Comparison of ENCODE assay signal across 9 cellular contexts in the genomic region with DNA sequence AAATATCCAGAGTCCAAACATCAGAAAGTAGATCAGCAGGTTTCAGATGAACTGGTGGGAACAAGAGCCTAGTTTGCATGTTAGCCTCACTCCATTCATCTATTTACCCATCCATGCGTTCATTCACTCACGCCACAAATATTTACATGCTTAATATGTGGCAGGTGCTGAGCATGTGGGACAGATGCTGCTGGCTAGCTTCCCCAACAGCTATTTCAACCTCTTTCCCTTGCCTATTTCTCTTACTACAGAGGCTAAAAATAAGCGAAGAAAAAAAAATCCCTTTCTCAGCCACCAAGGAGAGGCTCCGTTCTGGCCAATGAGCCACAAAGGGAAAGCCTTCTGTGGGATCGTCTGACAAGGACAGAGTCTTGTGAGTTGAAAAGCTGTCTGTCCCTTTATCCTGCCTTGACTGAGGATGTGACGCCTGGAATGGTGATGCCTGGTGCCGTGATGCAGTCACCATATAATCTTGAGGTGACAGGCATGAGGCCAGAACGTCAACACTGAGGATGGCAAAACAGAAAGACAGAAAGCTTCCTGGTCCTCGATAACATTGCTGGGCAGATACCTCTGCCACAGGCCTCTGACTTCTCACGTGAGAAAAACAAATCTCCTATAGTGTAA.
A peak's percentile ranks its signal among the peaks of the same experiment; 100 is the strongest.
DNase-seq lines count a peak whose midpoint lies in the region; ATAC-seq and TF ChIP-seq lines count a peak whose summit lies in the region.
"Had no signal": no experiment of that assay in that cellular context is flagged by ENCODE, and none has a peak within 500 bp of the region (broad histone marks: within the 10 kb centered on the region; RNA-seq: fewer than 3 reads in every experiment).

No MANE protein-coding gene starts in this region.

- H3K27ac ChIP-seq in esophagus squamous epithelium: no peak overlapping the region
- H3K27ac ChIP-seq in spleen: no peak overlapping the region
- H3K27ac ChIP-seq: epithelial cell of prostate had no signal

- 66 to 79% methylated on average over 10 of the region's 10 CpGs for WGBS in esophagus squamous epithelium, 2 donors
- 80 to 87% (median 82%) methylated on average over 10 of the region's 10 CpGs for WGBS in spleen, 5 donors

- no peaks in the 10 kb centered on the region for H3K9me3 Mint-ChIP-seq in stimulated activated memory B cell treated with anti-CD40 and anti-IgM and Interleukin-4, amounts not matched to agents 10 μg/mL and 1 μg/mL and 100 μg/mL, for 72 hours
- H3K9me3 Mint-ChIP-seq in activated naive CD4-positive, alpha-beta T cell treated with anti-CD3 and anti-CD28 coated beads for 36 hours: no peaks in the 10 kb centered on the region

- H3K9me3 ChIP-seq in esophagus squamous epithelium: no peaks in the 10 kb centered on the region
- H3K9me3 ChIP-seq in spleen: no peaks in the 10 kb centered on the region

- TF ChIP-seq POLR2A in esophagus squamous epithelium (IDR thresholded peaks at IDR 0.05) (no peak), spleen (IDR thresholded peaks at IDR 0.05) (no peak)

- CTCF ChIA-PET in activated naive CD4-positive, alpha-beta T cell treated with anti-CD3 and anti-CD28 coated beads for 36 hours (lab: Charles Lee): interaction anchor here (0.6 to 1.0 kb wide), 2 partner anchors 86 to 336 kb away, joined by 3 read pairs; no protein-coding TSS in a partner anchor

- no peaks in the 10 kb centered on the region for H3K27me3 Mint-ChIP-seq in stimulated activated memory B cell treated with anti-CD40 and anti-IgM and Interleukin-4, amounts not matched to agents 10 μg/mL and 1 μg/mL and 100 μg/mL, for 72 hours
- no peaks in the 10 kb centered on the region for H3K27me3 Mint-ChIP-seq in activated naive CD4-positive, alpha-beta T cell treated with anti-CD3 and anti-CD28 coated beads for 36 hours (ENCODE audit: low read depth)

- peaks cover 0 to 13% (median 0%) of the 10 kb centered on the region in 3 donors for H3K4me1 ChIP-seq in esophagus squamous epithelium
- no peaks in the 10 kb centered on the region for H3K4me1 ChIP-seq in spleen

- peaks cover 6% of the 10 kb centered on the region for H3K4me1 Mint-ChIP-seq in stimulated activated memory B cell treated with anti-CD40 and anti-IgM and Interleukin-4, amounts not matched to agents 10 μg/mL and 1 μg/mL and 100 μg/mL, for 72 hours
- H3K4me1 Mint-ChIP-seq in activated naive CD4-positive, alpha-beta T cell treated with anti-CD3 and anti-CD28 coated beads for 36 hours (ENCODE audit: low read depth): no peaks in the 10 kb centered on the region

- intact Hi-C loops in esophagus squamous epithelium (cut with DNase I) (no loop called here), spleen (cut with DNase I; ENCODE audit: low total_unique reads) (no loop called here)
- intact Hi-C loops in activated naive CD4-positive, alpha-beta T cell treated with anti-CD3 and anti-CD28 coated beads for 36 hours (cut with micrococcal nuclease): no loop called here

- no peaks in the 10 kb centered on the region for H3K36me3 Mint-ChIP-seq in stimulated activated memory B cell treated with anti-CD40 and anti-IgM and Interleukin-4, amounts not matched to agents 10 μg/mL and 1 μg/mL and 100 μg/mL, for 72 hours
- peaks cover 1% of the 10 kb centered on the region for H3K36me3 Mint-ChIP-seq in activated naive CD4-positive, alpha-beta T cell treated with anti-CD3 and anti-CD28 coated beads for 36 hours (ENCODE audit: low read depth)

- in situ Hi-C loops in astrocyte of the spinal cord (cut with HindIII; ENCODE audit: low sequenced_read_pairs): no loop called here

- no peak overlapping the region for H3K4me3 ChIP-seq in astrocyte of the spinal cord (ENCODE audit: low read depth, low read length)
- no peak overlapping the region for H3K4me3 ChIP-seq in esophagus squamous epithelium
- H3K4me3 ChIP-seq in spleen: no peak overlapping the region

- H3K27ac Mint-ChIP-seq in stimulated activated memory B cell treated with anti-CD40 and anti-IgM and Interleukin-4, amounts not matched to agents 10 μg/mL and 1 μg/mL and 100 μg/mL, for 72 hours: no peak overlapping the region
- H3K27ac Mint-ChIP-seq in activated naive CD4-positive, alpha-beta T cell treated with anti-CD3 and anti-CD28 coated beads for 36 hours: no peak overlapping the region

- TF ChIP-seq CTCF in astrocyte of the spinal cord (IDR thresholded peaks at IDR 0.05; ENCODE audit: low read depth, low read length) (no peak), esophagus squamous epithelium (IDR thresholded peaks at IDR 0.05) (no peak), spleen (IDR thresholded peaks at IDR 0.05 in 8 of 11, conservative IDR thresholded peaks at IDR 0.05 in 3 of 11) (no peak)

- no peak overlapping the region for H3K4me3 Mint-ChIP-seq in stimulated activated memory B cell treated with anti-CD40 and anti-IgM and Interleukin-4, amounts not matched to agents 10 μg/mL and 1 μg/mL and 100 μg/mL, for 72 hours
- no peak overlapping the region for H3K4me3 Mint-ChIP-seq in activated naive CD4-positive, alpha-beta T cell treated with anti-CD3 and anti-CD28 coated beads for 36 hours

- peak; percentile 72 for DNase-seq in DMS79 treated with DMSO at 0.1 percent for 48 hours (lab: John Stamatoyannopoulos, UW)
- DNase-seq in astrocyte of the spinal cord (ENCODE audit: low read depth, low spot score): peak; percentile 36
- no peak for DNase-seq in esophagus squamous epithelium (lab: John Stamatoyannopoulos, UW)
- DNase-seq in activated naive CD4-positive, alpha-beta T cell treated with anti-CD3 and anti-CD28 coated beads for 36 hours: no peak
- no peak for DNase-seq in spleen

- no peaks in the 10 kb centered on the region for H3K27me3 ChIP-seq in esophagus squamous epithelium
- H3K27me3 ChIP-seq in spleen (replicated peaks in 1 of 7): no peaks in the 10 kb centered on the region

- H3K36me3 ChIP-seq in esophagus squamous epithelium: peaks cover 0 to 86% (median 0%) of the 10 kb centered on the region in 3 donors
- H3K36me3 ChIP-seq in spleen: no peaks in the 10 kb centered on the region

- ATAC-seq in GM21367 (IDR thresholded peaks at IDR 0.05; ENCODE audit: unreplicated experiment): peak; percentile 92
- ATAC-seq in HG03457 (IDR thresholded peaks at IDR 0.05; ENCODE audit: unreplicated experiment): peak; percentile 81
- no peak for ATAC-seq in stimulated activated memory B cell treated with anti-CD40 and anti-IgM and Interleukin-4, amounts not matched to agents 10 μg/mL and 1 μg/mL and 100 μg/mL, for 72 hours

Comparison
In these comparisons a context has a peak if more than half of its experiments do, and no peak if none do; other contexts are left out.
1. DNase-seq: peak in DMS79 treated with DMSO at 0.1 percent for 48 hours (single experiment) and astrocyte of the spinal cord (single experiment); none in esophagus squamous epithelium (single experiment), activated naive CD4-positive, alpha-beta T cell treated with anti-CD3 and anti-CD28 coated beads for 36 hours (single experiment) and spleen (single experiment).